ENCODE assay signal across 8 cellular contexts in genomic region chr20:35953411-35954199, GRCh38. TPM values are rescaled to one million over a fixed set of nuclear protein-coding genes. Genes with fewer than 3 reads are reported as not detected.
DNase-seq lines count a peak whose midpoint lies in the region; ATAC-seq and TF ChIP-seq lines count a peak whose summit lies in the region.

No MANE protein-coding gene starts in this region.

- H3K36me3 ChIP-seq in A673 (ENCODE audit: insufficient read depth, low read length, poor library complexity, severe bottlenecking) = no peaks in the 10 kb centered on the region
- H3K36me3 ChIP-seq in urinary bladder (ENCODE audit: insufficient read depth) = no peaks in the 10 kb centered on the region

- under 1% methylated on average over 64 of the region's 64 CpGs for WGBS in urinary bladder

- CTCF ChIA-PET in A673 (lab: Charles Lee) = interaction anchor here (0.5 to 1.3 kb wide), 8 partner anchors 10 to 352 kb away, joined by 3 to 9 read pairs (median 5); no protein-coding TSS in a partner anchor

- ATAC-seq in GM18907 (IDR thresholded peaks at IDR 0.05; ENCODE audit: unreplicated experiment) = peak; percentile 34
- ATAC-seq in HG03280 (IDR thresholded peaks at IDR 0.05; ENCODE audit: unreplicated experiment) = peak; percentile 20
- peak; percentile 46 for ATAC-seq in SK-N-SH treated with all-trans-retinoic acid at 6 μM for 48 hours
- ATAC-seq in Right ventricle myocardium superior (ENCODE audit: poor library complexity) = peak; percentile 54

- H3K27ac Mint-ChIP-seq in activated naive CD8-positive, alpha-beta T cell = peak overlapping the region; percentile 100

- intact Hi-C loops in A673 (cut with micrococcal nuclease; ENCODE audit: unreplicated experiment) = no loop called here
- intact Hi-C loops in Right ventricle myocardium superior (cut with DNase I) = no loop called here
- intact Hi-C loops in posterior vena cava (cut with DNase I) = no loop called here

- H3K9me3 Mint-ChIP-seq in activated naive CD8-positive, alpha-beta T cell (ENCODE audit: low read depth) = no peaks in the 10 kb centered on the region

- POLR2A ChIA-PET in A673 (lab: Charles Lee; ENCODE audit: low non-redundant PET) = interaction anchor here (0.6 kb wide), 3 partner anchors 25 to 154 kb away, joined by 7 to 21 read pairs (median 11); no protein-coding TSS in a partner anchor

- peaks cover 25% of the 10 kb centered on the region for H3K4me1 Mint-ChIP-seq in activated naive CD8-positive, alpha-beta T cell (ENCODE audit: low read depth)

- peaks cover 3% of the 10 kb centered on the region for H3K36me3 Mint-ChIP-seq in activated naive CD8-positive, alpha-beta T cell

- no peak for TF ChIP-seq CTCF in A673 (conservative IDR thresholded peaks at IDR 0.05; ENCODE audit: low read depth, low read length)

- H3K27me3 Mint-ChIP-seq in activated naive CD8-positive, alpha-beta T cell = no peaks in the 10 kb centered on the region

- BruUV-seq in A673 (replicated peaks; lab: Mats Ljungman, UMichigan) = TSS peak; percentile 71

- peak overlapping the region; percentile 99 for H3K4me3 Mint-ChIP-seq in activated naive CD8-positive, alpha-beta T cell

- no peaks in the 10 kb centered on the region for H3K27me3 ChIP-seq in A673 (replicated peaks; ENCODE audit: insufficient read depth, low read depth, low read length, poor library complexity)

- H3K4me3 ChIP-seq in A673 (ENCODE audit: low read depth, low read length, poor library complexity, severe bottlenecking) (peak overlapping the region; percentile 91), urinary bladder (ENCODE audit: low read depth, low read length) (peak overlapping the region; percentile 64)

- H3K4me1 ChIP-seq in A673 (ENCODE audit: insufficient read depth, low read length, poor library complexity, severe bottlenecking) (peaks cover 9% of the 10 kb centered on the region), urinary bladder (ENCODE audit: insufficient read depth) (peaks cover 3% of the 10 kb centered on the region)

- peak overlapping the region; percentile 97 for H3K27ac ChIP-seq in A673 (ENCODE audit: low read depth, low read length, poor library complexity, severe bottlenecking)
- peak overlapping the region; percentile 99 for H3K27ac ChIP-seq in urinary bladder (ENCODE audit: low read depth)

- H3K9me3 ChIP-seq in A673 (ENCODE audit: low read depth, low read length, poor library complexity, severe bottlenecking) = no peaks in the 10 kb centered on the region

- DNase-seq in A673 (ENCODE audit: low spot score) = peak; percentile 61
- peak; percentile 64 for DNase-seq in Right ventricle myocardium superior
- DNase-seq in posterior vena cava (ENCODE audit: low spot score) = peak; percentile 88

TF ChIP-seq in SK-N-SH treated with all-trans-retinoic acid at 6 μM for 48 hours, 23 proteins besides CTCF, POLR2A, EP300 and RAD21:
- TF ChIP-seq BACH2 (CRISPR knock-in tag; IDR thresholded peaks at IDR 0.05; ENCODE audit: borderline replicate concordance) (no peak), TOX (CRISPR knock-in tag; IDR thresholded peaks at IDR 0.05; ENCODE audit: borderline replicate concordance) (no peak), ESRRG (CRISPR knock-in tag; IDR thresholded peaks at IDR 0.05) (no peak), PPARA (CRISPR knock-in tag; IDR thresholded peaks at IDR 0.05; ENCODE audit: borderline replicate concordance) (no peak), SNAI2 (CRISPR knock-in tag; IDR thresholded peaks at IDR 0.05) (no peak), POU6F1 (CRISPR knock-in tag; IDR thresholded peaks at IDR 0.05; ENCODE audit: borderline replicate concordance, low read depth) (no peak), GLIS3 (CRISPR knock-in tag; IDR thresholded peaks at IDR 0.05) (no peak), ZNF565 (CRISPR knock-in tag; conservative IDR thresholded peaks at IDR 0.05; ENCODE audit: low read depth) (no peak)

RNA-seq across cellular contexts. Expression of gene SCAND1, which starts 0.7 kb away (rescaled TPM):
- total RNA-seq in A673 (2021) (84.5 and 95.2 TPM in 2 replicates), Right ventricle myocardium superior (37.9 TPM), posterior vena cava (10 to 100 TPM; 35.5 to 43.6 TPM), urinary bladder (17.9 TPM)
- 99.1 TPM for polyA plus RNA-seq in urinary bladder

RNA-seq across cellular contexts. Expression of gene CNBD2, which starts 14.8 kb away (rescaled TPM):
- total RNA-seq in A673 (2021) (3.1 and 4.5 TPM in 2 replicates), Right ventricle myocardium superior (3.8 TPM), posterior vena cava (1 to 10 TPM; 2.0 to 2.3 TPM), urinary bladder (1.9 TPM)
- polyA plus RNA-seq in urinary bladder = 8.6 TPM

Comparison
In these comparisons a context has a peak if more than half of its experiments do, and no peak if none do; other contexts are left out.
1. Peak in every context shown above with its lines: DNase-seq, ATAC-seq, H3K4me3 ChIP-seq and H3K27ac ChIP-seq.